ENCODE assay signal across 24 cellular contexts in the genomic region with DNA sequence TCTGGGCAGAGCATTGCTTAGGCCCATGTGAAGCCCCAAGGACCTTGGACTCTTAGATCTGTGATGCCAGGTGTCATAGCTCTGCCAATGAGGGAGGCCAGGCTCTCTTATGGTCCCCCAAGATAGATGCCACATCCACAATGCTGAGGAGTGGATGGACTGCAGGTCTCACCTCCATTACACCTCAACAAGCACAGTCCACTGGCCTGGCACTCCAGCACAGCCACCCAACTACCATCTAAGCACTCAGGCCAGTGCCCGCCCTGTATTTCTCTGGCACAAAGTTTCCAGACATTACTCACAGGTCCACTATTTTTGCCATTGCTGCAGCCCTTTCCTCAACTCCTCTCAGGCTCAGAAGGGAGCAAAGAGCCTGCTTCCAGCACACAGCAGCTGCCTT.
DNase-seq lines count a peak whose midpoint lies in the region; ATAC-seq, FAIRE-seq and TF ChIP-seq lines count a peak whose summit lies in the region.
"Had no signal": no experiment of that assay in that cellular context is flagged by ENCODE, and none has a peak within 500 bp of the region (broad histone marks: within the 10 kb centered on the region; RNA-seq: fewer than 3 reads in every experiment).

No MANE protein-coding gene starts in this region.

- H4K91ac ChIP-seq in H9 (ENCODE audit: insufficient read length, low read depth, low read length): no peak overlapping the region

- H2BK5ac ChIP-seq in H9 (ENCODE audit: insufficient read length, low read length) (no peak overlapping the region), mesendoderm (ENCODE audit: low read length) (no peak overlapping the region)

- H3K9me3 ChIP-seq in H9 (ENCODE audit: control insufficient read depth, low read depth, low read length) (no peaks in the 10 kb centered on the region), spleen (peaks cover 0 to 45% (median 10%) of the 10 kb centered on the region in 8 donors), pancreas (no peaks in the 10 kb centered on the region)
- H3K9me3 ChIP-seq: A549; BE2C; BLaER1 treated with 17β-estradiol and CSF1 and Interleukin-3, amounts not matched to agents 10 nM and 100 nM; HAP-1 had no signal

- H3K4ac ChIP-seq in H9 (ENCODE audit: low read depth, low read length) (no peak overlapping the region), mesendoderm (ENCODE audit: low read depth, low read length) (no peak overlapping the region)

- no peak for TF ChIP-seq CTCF in H9 (conservative IDR thresholded peaks at IDR 0.05)
- TF ChIP-seq CTCF in spleen (IDR thresholded peaks at IDR 0.05 in 8 of 11, conservative IDR thresholded peaks at IDR 0.05 in 3 of 11): no peak
- TF ChIP-seq CTCF in pancreas (IDR thresholded peaks at IDR 0.05): no peak

- H3K4me3 Mint-ChIP-seq in H9: no peak overlapping the region
- H3K4me3 Mint-ChIP-seq in stimulated activated naive B cell treated with anti-CD40 and anti-IgM and Interleukin-4, amounts not matched to agents 10 μg/mL and 1 μg/mL and 100 μg/mL, for 72 hours: no peak overlapping the region
- H3K4me3 Mint-ChIP-seq: CD14-positive monocyte; CD4-positive, alpha-beta T cell; CD8-positive, alpha-beta memory T cell; GM23338; HFFc6 had no signal

- WGBS in H9 (ENCODE audit: extremely low coverage, insufficient read length, low lambda C conversion rate): no CpG with 5 or more reads among the region's 1 CpG
- 56 to 76% (median 67%) methylated on average over 1 of the region's 1 CpG for WGBS in spleen, 5 donors
- 83% methylated on average over 1 of the region's 1 CpG for WGBS in pancreas, 2 donors
- no CpG with 5 or more reads among the region's 1 CpG for WGBS in mesendoderm (ENCODE audit: extremely low coverage, insufficient coverage, low lambda C conversion rate)

- FAIRE-seq in pancreas (lab: Jason Lieb, UNC): no peak
- FAIRE-seq: A549, GM12891, GM18507 had no signal

- H3K27me3 ChIP-seq in H9 (ENCODE audit: insufficient read depth, low read length) (no peaks in the 10 kb centered on the region), spleen (replicated peaks in 1 of 7) (no peaks in the 10 kb centered on the region), pancreas (no peaks in the 10 kb centered on the region), mesendoderm (ENCODE audit: insufficient read depth, low read length, poor library complexity) (no peaks in the 10 kb centered on the region)
- H3K27me3 ChIP-seq: BE2C; BLaER1 treated with 17β-estradiol and CSF1 and Interleukin-3, amounts not matched to agents 10 nM and 100 nM had no signal

- no peaks in the 10 kb centered on the region for H3K4me1 Mint-ChIP-seq in H9
- H3K4me1 Mint-ChIP-seq in stimulated activated naive B cell treated with anti-CD40 and anti-IgM and Interleukin-4, amounts not matched to agents 10 μg/mL and 1 μg/mL and 100 μg/mL, for 72 hours: no peaks in the 10 kb centered on the region
- H3K4me1 Mint-ChIP-seq: CD14-positive monocyte; CD8-positive, alpha-beta memory T cell; GM23338 had no signal

- H3K9me3 Mint-ChIP-seq in H9: peaks cover 0 to 3% of the 10 kb centered on the region in 2 experiments; a peak in 2 of 5 replicates
- peaks cover 4 to 6% of the 10 kb centered on the region in 2 donors for H3K9me3 Mint-ChIP-seq in stimulated activated naive B cell treated with anti-CD40 and anti-IgM and Interleukin-4, amounts not matched to agents 10 μg/mL and 1 μg/mL and 100 μg/mL, for 72 hours
- H3K9me3 Mint-ChIP-seq: GM23338 had no signal

- no peak overlapping the region for H2BK20ac ChIP-seq in H9 (ENCODE audit: low read depth, low read length, poor library complexity, severe bottlenecking)

- H3K9ac ChIP-seq in H9 (ENCODE audit: extremely low read depth, insufficient read length, low read length) (no peak overlapping the region), mesendoderm (ENCODE audit: low read length) (no peak overlapping the region)
- H3K9ac ChIP-seq: BLaER1 treated with 17β-estradiol and CSF1 and Interleukin-3, amounts not matched to agents 10 nM and 100 nM had no signal

- no peak for DNase-seq in H9
- DNase-seq in spleen: peak; percentile 37
- DNase-seq in stimulated activated naive B cell treated with anti-CD40 and anti-IgM and Interleukin-4, amounts not matched to agents 10 μg/mL and 1 μg/mL and 100 μg/mL, for 72 hours: no peak
- DNase-seq in pancreas: no peak
- DNase-seq in mesendoderm: no peak
- DNase-seq: 8988T; ACHN; AML-193; BE2C; Calu3; CD4-positive, alpha-beta T cell; CD8-positive, alpha-beta memory T cell; DMS53; DMS79 treated with DMSO at 0.1 percent for 48 hours; GF-D8; HFFc6 had no signal

- H3K23me2 ChIP-seq in H9 (ENCODE audit: insufficient read length, low read depth, low read length, poor library complexity, severe bottlenecking): no peaks in the 10 kb centered on the region

- H3K27ac ChIP-seq in H9 (ENCODE audit: insufficient read length, low read depth, low read length) (no peak overlapping the region), spleen (no peak overlapping the region), pancreas (no peak overlapping the region), mesendoderm (ENCODE audit: low read depth, low read length) (no peak overlapping the region)
- H3K27ac ChIP-seq: A549; BLaER1 treated with 17β-estradiol and CSF1 and Interleukin-3, amounts not matched to agents 10 nM and 100 nM had no signal

- H3K79me1 ChIP-seq in H9 (ENCODE audit: insufficient read depth, low read depth, low read length, poor library complexity, severe bottlenecking): no peaks in the 10 kb centered on the region
- H3K79me1 ChIP-seq in mesendoderm (ENCODE audit: low read length): no peaks in the 10 kb centered on the region

- H3K56ac ChIP-seq in H9 (ENCODE audit: insufficient read length, low read depth, low read length) (no peak overlapping the region), mesendoderm (ENCODE audit: low read length) (no peak overlapping the region)

- H4K5ac ChIP-seq in H9 (ENCODE audit: insufficient read length, low read depth, low read length) (no peak overlapping the region), mesendoderm (ENCODE audit: low read length) (no peak overlapping the region)

- no peak for TF ChIP-seq POLR2A in spleen (IDR thresholded peaks at IDR 0.05)

- intact Hi-C loops in spleen (cut with DNase I; ENCODE audit: low total_unique reads) (no loop called here), pancreas (cut with DNase I) (no loop called here)

- H3K4me1 ChIP-seq in H9 (ENCODE audit: insufficient read depth, low read length) (no peaks in the 10 kb centered on the region), spleen (no peaks in the 10 kb centered on the region), pancreas (no peaks in the 10 kb centered on the region), mesendoderm (ENCODE audit: control insufficient read depth, low read depth, low read length) (no peaks in the 10 kb centered on the region)
- H3K4me1 ChIP-seq: A549; BE2C; BLaER1 treated with 17β-estradiol and CSF1 and Interleukin-3, amounts not matched to agents 10 nM and 100 nM; HAP-1 had no signal

- ATAC-seq in stimulated activated naive B cell treated with anti-CD40 and anti-IgM and Interleukin-4, amounts not matched to agents 10 μg/mL and 1 μg/mL and 100 μg/mL, for 72 hours (replicated peaks): peak; percentile 25 to 34
- ATAC-seq in pancreas (no peak), esophagus mucosa (no peak)
- ATAC-seq: A549, GM23338 had no signal

- H3K18ac ChIP-seq in H9 (ENCODE audit: insufficient read length, low read depth, low read length) (no peak overlapping the region), mesendoderm (ENCODE audit: low read length) (no peak overlapping the region)

- no peak overlapping the region for H2AK5ac ChIP-seq in H9 (ENCODE audit: insufficient read length, low read length)
- H2AK5ac ChIP-seq in mesendoderm (ENCODE audit: low read length): no peak overlapping the region

- H3K27ac Mint-ChIP-seq in H9: no peak overlapping the region
- H3K27ac Mint-ChIP-seq in stimulated activated naive B cell treated with anti-CD40 and anti-IgM and Interleukin-4, amounts not matched to agents 10 μg/mL and 1 μg/mL and 100 μg/mL, for 72 hours: no peak overlapping the region
- H3K27ac Mint-ChIP-seq: CD14-positive monocyte; CD4-positive, alpha-beta T cell; CD8-positive, alpha-beta memory T cell; GM23338; HFFc6 had no signal

- H3K14ac ChIP-seq in H9 (ENCODE audit: insufficient read depth, low read length): 0 out of 2 replicates have a peak overlapping the region, but pooled peaks have one; percentile 0

- no peaks in the 10 kb centered on the region for H3K27me3 Mint-ChIP-seq in H9 (ENCODE audit: low read depth)
- no peaks in the 10 kb centered on the region for H3K27me3 Mint-ChIP-seq in stimulated activated naive B cell treated with anti-CD40 and anti-IgM and Interleukin-4, amounts not matched to agents 10 μg/mL and 1 μg/mL and 100 μg/mL, for 72 hours
- H3K27me3 Mint-ChIP-seq: CD4-positive, alpha-beta T cell; CD8-positive, alpha-beta memory T cell had no signal

- no peak overlapping the region for H3T11ph ChIP-seq in H9 (ENCODE audit: low read length)

- H2AFZ ChIP-seq in H9 (ENCODE audit: low read length): no peak overlapping the region
- H2AFZ ChIP-seq: GM23338 had no signal

- H3K79me2 ChIP-seq in H9 (ENCODE audit: insufficient read depth, low read length) (no peaks in the 10 kb centered on the region), mesendoderm (ENCODE audit: control insufficient read depth, insufficient read depth, low read length) (no peaks in the 10 kb centered on the region)

- H4K8ac ChIP-seq in H9 (replicated peaks; ENCODE audit: insufficient read length, low read depth, low read length) (no peak overlapping the region), mesendoderm (ENCODE audit: low read depth, low read length) (no peak overlapping the region)

- H3K4me2 ChIP-seq in H9 (ENCODE audit: insufficient read depth, insufficient read length, low read length): no peak overlapping the region
- no peak overlapping the region for H3K4me2 ChIP-seq in mesendoderm (ENCODE audit: low read length)
- H3K4me2 ChIP-seq: A549; BLaER1 treated with 17β-estradiol and CSF1 and Interleukin-3, amounts not matched to agents 10 nM and 100 nM; GM23338 had no signal

- H2BK120ac ChIP-seq in H9 (ENCODE audit: low read depth, low read length, poor library complexity, severe bottlenecking) (no peak overlapping the region), mesendoderm (ENCODE audit: low read depth, low read length) (no peak overlapping the region)

- peaks cover 0 to 2% (median 0%) of the 10 kb centered on the region in 3 experiments; a peak in 2 of 7 replicates for H3K36me3 Mint-ChIP-seq in H9 (ENCODE audit: insufficient read depth in 1 of 3, low read depth in 3 of 3)
- no peaks in the 10 kb centered on the region for H3K36me3 Mint-ChIP-seq in stimulated activated naive B cell treated with anti-CD40 and anti-IgM and Interleukin-4, amounts not matched to agents 10 μg/mL and 1 μg/mL and 100 μg/mL, for 72 hours
- H3K36me3 Mint-ChIP-seq: CD14-positive monocyte; CD8-positive, alpha-beta memory T cell had no signal

- H3K36me3 ChIP-seq in spleen (no peaks in the 10 kb centered on the region), pancreas (no peaks in the 10 kb centered on the region), mesendoderm (ENCODE audit: control insufficient read depth, insufficient read depth, low read length) (no peaks in the 10 kb centered on the region)
- H3K36me3 ChIP-seq: BE2C; BLaER1 treated with 17β-estradiol and CSF1 and Interleukin-3, amounts not matched to agents 10 nM and 100 nM; HAP-1 had no signal

- no peak overlapping the region for H2BK12ac ChIP-seq in H9 (ENCODE audit: insufficient read length, low read depth, low read length)

- H4K20me1 ChIP-seq in H9 (ENCODE audit: control insufficient read depth, insufficient read depth, insufficient read length): no peaks in the 10 kb centered on the region
- H4K20me1 ChIP-seq: BLaER1 treated with 17β-estradiol and CSF1 and Interleukin-3, amounts not matched to agents 10 nM and 100 nM had no signal

- H3K4me3 ChIP-seq in spleen (no peak overlapping the region), pancreas (no peak overlapping the region), mesendoderm (ENCODE audit: low read length) (no peak overlapping the region)
- H3K4me3 ChIP-seq: A549; BLaER1 treated with 17β-estradiol and CSF1 and Interleukin-3, amounts not matched to agents 10 nM and 100 nM; GM23338; HAP-1 had no signal

- no peak overlapping the region for H2BK15ac ChIP-seq in H9 (ENCODE audit: low read depth, low read length)
- no peak overlapping the region for H2BK15ac ChIP-seq in mesendoderm (replicated peaks; ENCODE audit: low read depth)

- no peak overlapping the region for H3K23ac ChIP-seq in H9 (ENCODE audit: insufficient read length, low read depth, low read length)
- no peak overlapping the region for H3K23ac ChIP-seq in mesendoderm (ENCODE audit: low read length)

Comparison
In these comparisons a context has a peak if more than half of its experiments do, and no peak if none do; other contexts are left out.
1. ATAC-seq: peak in stimulated activated naive B cell treated with anti-CD40 and anti-IgM and Interleukin-4, amounts not matched to agents 10 μg/mL and 1 μg/mL and 100 μg/mL, for 72 hours (2 of 2); none in pancreas (0 of 4) and esophagus mucosa (single experiment).